ENCODE assay signal across 8 cellular contexts in genomic region chr13:26266311-26266710, GRCh38.
"Had no signal": no experiment of that assay in that cellular context is flagged by ENCODE, and none has a peak within 500 bp of the region (broad histone marks: within the 10 kb centered on the region; RNA-seq: fewer than 3 reads in every experiment).

No MANE protein-coding gene starts in this region.

- H3K9me3 ChIP-seq: HAP-1 had no signal

- DNase-seq: GM23248, GOT3, H7, HFFc6, IMR-90 had no signal

- H3K27ac Mint-ChIP-seq: HFFc6 had no signal

- H3K4me1 ChIP-seq: HAP-1 had no signal

- H3K4me3 Mint-ChIP-seq: HFFc6 had no signal

- H3K4me3 ChIP-seq: GM23248, HAP-1 had no signal

- H3K27ac ChIP-seq: GM23248, HL-60 had no signal

- H3K9me3 Mint-ChIP-seq: HFFc6 had no signal

- H3K36me3 ChIP-seq: HAP-1 had no signal

- ATAC-seq: HCT116 had no signal
